Comparison of ENCODE assay signal across 8 cellular contexts in the genomic region with DNA sequence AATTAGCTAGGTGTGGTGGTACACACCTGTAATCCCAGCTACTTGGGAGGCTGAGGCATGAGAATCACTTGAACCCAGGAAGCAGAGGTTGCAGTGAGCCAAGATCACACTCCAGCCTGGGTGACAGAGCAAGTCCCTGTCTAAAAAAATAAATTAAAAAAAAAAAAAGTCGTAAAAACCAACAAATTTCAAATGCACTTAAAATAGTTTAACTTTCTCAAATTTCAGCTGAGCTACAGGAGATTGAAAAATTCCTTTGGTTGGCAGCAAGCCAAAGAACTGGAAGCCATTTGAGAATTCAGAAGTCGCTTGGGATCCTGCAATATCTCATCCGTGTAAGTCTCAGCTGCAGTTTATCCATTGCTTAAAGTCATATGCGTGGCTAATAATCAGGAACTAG. TPM values are rescaled to one million over a fixed set of nuclear protein-coding genes. Genes with fewer than 3 reads are reported as not detected.
DNase-seq lines count a peak whose midpoint lies in the region; ATAC-seq and TF ChIP-seq lines count a peak whose summit lies in the region.
"Not testable (repeated sequence)": the region's sequence is repeated elsewhere in the genome, so short reads cannot be mapped to it uniquely, and the experiment has no call there.

No MANE protein-coding gene starts in this region.

- TF ChIP-seq CTCF in choroid plexus epithelial cell (conservative IDR thresholded peaks at IDR 0.05; ENCODE audit: low read depth, low read length); fibroblast of pulmonary artery (IDR thresholded peaks at IDR 0.05; ENCODE audit: low read length, missing control alignments); hepatocyte (IDR thresholded peaks at IDR 0.05; ENCODE audit: poor library complexity); natural killer cell (IDR thresholded peaks at IDR 0.05): not testable (repeated sequence)

- H3K4me3 Mint-ChIP-seq in natural killer cell, result not testable (repeated sequence)

- H3K4me1 Mint-ChIP-seq in natural killer cell, result peaks cover 37 to 50% of the 10 kb centered on the region in 2 donors

- not testable (repeated sequence) for H3K36me3 Mint-ChIP-seq in natural killer cell

- not testable (repeated sequence) for H3K36me3 ChIP-seq in hepatocyte (replicated peaks; ENCODE audit: insufficient read depth, low read depth); skeletal muscle tissue (ENCODE audit: control insufficient read depth in 3 of 3, insufficient read depth in 3 of 3, low read length in 3 of 3)

- not testable (repeated sequence) for H3K9me3 Mint-ChIP-seq in natural killer cell

- not testable (repeated sequence) for H3K9me3 ChIP-seq in hepatocyte (ENCODE audit: low read depth); skeletal muscle tissue (ENCODE audit: control insufficient read depth in 3 of 3, low read length in 3 of 3)

- peak; percentile 27 for DNase-seq in AG08395 (ENCODE audit: low spot score)
- peak; percentile 63 for DNase-seq in LHCN-M2 (ENCODE audit: low read depth)
- DNase-seq in choroid plexus epithelial cell (ENCODE audit: low read depth), result peak; percentile 82
- peak; percentile 77 for DNase-seq in fibroblast of pulmonary artery (ENCODE audit: low read depth)
- peak; percentile 22 for DNase-seq in hepatocyte (ENCODE audit: low spot score)
- DNase-seq in natural killer cell, result not testable (repeated sequence)

- peak; percentile 66 for ATAC-seq in SK-N-SH treated with all-trans-retinoic acid at 6 μM for 48 hours
- ATAC-seq in natural killer cell, result not testable (repeated sequence)

- H3K27ac ChIP-seq in hepatocyte, result not testable (repeated sequence)
- peak overlapping the region; percentile 42 for H3K27ac ChIP-seq in skeletal muscle tissue (ENCODE audit: low read depth, low read length)

- H3K27me3 Mint-ChIP-seq in natural killer cell (ENCODE audit: low read depth in 2 of 2), result not testable (repeated sequence)

- H4K20me1 ChIP-seq in hepatocyte (ENCODE audit: insufficient read depth, poor library complexity, severe bottlenecking), result peaks cover 23% of the 10 kb centered on the region

- H3K4me3 ChIP-seq in choroid plexus epithelial cell (ENCODE audit: low read depth, low read length); fibroblast of pulmonary artery (replicated peaks; ENCODE audit: low read depth, low read length); hepatocyte; skeletal muscle tissue (ENCODE audit: low read length in 3 of 3): not testable (repeated sequence)

- 31% methylated on average over 4 of the region's 4 CpGs for WGBS in hepatocyte (ENCODE audit: low lambda C conversion rate, missing lambda C conversion rate)

- H2AFZ ChIP-seq in hepatocyte, result not testable (repeated sequence)

- not testable (repeated sequence) for H3K9me2 ChIP-seq in hepatocyte (replicated peaks; ENCODE audit: insufficient read depth)

- not testable (repeated sequence) for H3K4me2 ChIP-seq in hepatocyte

- H3K79me2 ChIP-seq in hepatocyte, result peaks cover 97% of the 10 kb centered on the region

- H3K27ac Mint-ChIP-seq in natural killer cell, result peak overlapping the region; percentile 51 to 58

- intact Hi-C loops in natural killer cell (cut with micrococcal nuclease), result not testable (repeated sequence)

- H3K9ac ChIP-seq in skeletal muscle tissue (ENCODE audit: low read depth in 1 of 3, low read length in 3 of 3), result not testable (repeated sequence)

- H3K4me1 ChIP-seq in hepatocyte (ENCODE audit: insufficient read depth), result peaks cover 20% of the 10 kb centered on the region
- H3K4me1 ChIP-seq in skeletal muscle tissue (ENCODE audit: control insufficient read depth in 3 of 3, insufficient read depth in 3 of 3, low read length in 3 of 3), result peaks cover 16 to 20% (median 18%) of the 10 kb centered on the region in 3 donors

- H3K27me3 ChIP-seq in hepatocyte; skeletal muscle tissue (ENCODE audit: control insufficient read depth in 3 of 3, insufficient read depth in 3 of 3, low read length in 3 of 3): not testable (repeated sequence)

TF ChIP-seq in SK-N-SH treated with all-trans-retinoic acid at 6 μM for 48 hours, 23 proteins besides CTCF, POLR2A, EP300 and RAD21:
- peak; percentile 49; the same call in 1 of the 2 replicates for TF ChIP-seq ISL1 (CRISPR knock-in tag; IDR thresholded peaks at IDR 0.05)
TF ChIP-seq in SK-N-SH treated with all-trans-retinoic acid at 6 μM for 48 hours: peak in this region for 1; not testable (repeated sequence) for 22.

RNA-seq across cellular contexts. Expression of a gene that starts 5.9 kb away (rescaled TPM):
- 41.6 and 45.8 TPM in 2 replicates for total RNA-seq in LHCN-M2 (2014; rRNA removed)
- 21.6 TPM for polyA plus RNA-seq in LHCN-M2 (2012)
- total RNA-seq in hepatocyte, result 42.2 and 48.5 TPM in 2 replicates
- 31.2 and 33.4 TPM in 2 replicates for polyA plus RNA-seq in hepatocyte
- total RNA-seq in natural killer cell, result 100 to 1,000 TPM; 105 to 107 (median 107) TPM
- 23.5 TPM for total RNA-seq in skeletal muscle tissue
